ENCODE assay signal across 26 cellular contexts in the genomic region with DNA sequence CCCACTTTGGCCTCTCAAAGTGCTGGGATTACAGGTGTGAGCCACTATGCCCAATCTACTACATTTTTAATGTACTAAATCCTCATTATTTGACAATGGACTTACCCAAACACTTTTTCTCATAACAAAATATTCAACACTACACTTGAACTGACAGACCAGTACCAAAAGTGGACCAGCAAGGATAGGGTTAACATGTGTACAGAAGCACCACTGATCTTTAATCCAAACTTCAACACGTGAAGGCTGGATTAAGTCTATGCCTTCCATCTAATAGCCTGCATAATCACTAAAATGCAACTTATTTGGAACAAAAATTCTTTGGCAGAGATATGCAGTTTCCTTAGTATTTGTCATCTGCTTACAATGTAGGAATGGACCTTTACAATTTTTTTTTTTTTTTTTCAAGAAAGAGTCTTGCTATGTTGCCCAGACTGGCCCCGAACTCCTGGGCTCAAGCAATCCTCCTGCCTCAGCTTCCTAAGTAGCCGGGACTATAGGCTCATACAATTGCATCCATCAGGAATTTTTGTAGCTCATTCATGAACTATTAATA.
DNase-seq lines count a peak whose midpoint lies in the region; ATAC-seq and TF ChIP-seq lines count a peak whose summit lies in the region.
"Had no signal": no experiment of that assay in that cellular context is flagged by ENCODE, and none has a peak within 500 bp of the region (broad histone marks: within the 10 kb centered on the region; RNA-seq: fewer than 3 reads in every experiment).

No MANE protein-coding gene starts in this region.

- no peak for TF ChIP-seq CTCF in fibroblast of mammary gland (conservative IDR thresholded peaks at IDR 0.05; ENCODE audit: control insufficient read depth, insufficient read depth, low read depth, low read length)

- intact Hi-C loops in left colon (cut with DNase I, micrococcal nuclease), result no loop called here

- H3K4me3 Mint-ChIP-seq in stimulated activated effector memory CD8-positive, alpha-beta T cell treated with anti-CD3 and anti-CD28 coated beads, Interleukin-12 subunit alpha, Interleukin-12 subunit beta, amount 100 ng/mL, for 72 hours, result no peak overlapping the region
- H3K4me3 Mint-ChIP-seq: activated CD4-positive, alpha-beta T cell treated with anti-CD3 and anti-CD28 coated beads, Interleukin-2, amount 10 ng/mL, durations not matched to agents 24 days and 14 days; activated CD8-positive, alpha-beta memory T cell treated with anti-CD3 and anti-CD28 coated beads, Interleukin-2, amount 10 ng/mL, durations not matched to agents 7 days and 5 days; activated naive CD4-positive, alpha-beta T cell treated with anti-CD3 and anti-CD28 coated beads for 36 hours; dendritic cell treated with granulocyte-macrophage colony-stimulating factor and Interleukin-4, amounts not matched to agents 40 ng/mL and 50 ng/mL, for 4 days; naive thymus-derived CD8-positive, alpha-beta T cell had no signal

- H3K27ac Mint-ChIP-seq in stimulated activated effector memory CD8-positive, alpha-beta T cell treated with anti-CD3 and anti-CD28 coated beads, Interleukin-12 subunit alpha, Interleukin-12 subunit beta, amount 100 ng/mL, for 72 hours, result no peak overlapping the region
- H3K27ac Mint-ChIP-seq: activated CD4-positive, alpha-beta T cell treated with anti-CD3 and anti-CD28 coated beads, Interleukin-2, amount 10 ng/mL, durations not matched to agents 24 days and 14 days; activated CD8-positive, alpha-beta memory T cell treated with anti-CD3 and anti-CD28 coated beads, Interleukin-2, amount 10 ng/mL, durations not matched to agents 7 days and 5 days; activated naive CD4-positive, alpha-beta T cell treated with anti-CD3 and anti-CD28 coated beads for 36 hours; dendritic cell treated with granulocyte-macrophage colony-stimulating factor and Interleukin-4, amounts not matched to agents 40 ng/mL and 50 ng/mL, for 4 days had no signal

- DNase-seq in ELR (ENCODE audit: low read depth) (peak; percentile 15), amniotic epithelial cell (ENCODE audit: low read depth) (peak; percentile 24), fibroblast of mammary gland (ENCODE audit: low read depth) (peak; percentile 37), stromal cell of bone marrow (ENCODE audit: low read depth) (peak; percentile 26), HUDEP-2 (lab: John Stamatoyannopoulos, UW; ENCODE audit: unreplicated experiment in 76 of 76) (no peak), left colon (no peak), NCI-H510A (lab: John Stamatoyannopoulos, UW) (no peak)
- no peak for DNase-seq in stimulated activated effector memory CD8-positive, alpha-beta T cell treated with anti-CD3 and anti-CD28 coated beads, Interleukin-12 subunit alpha, Interleukin-12 subunit beta, amount 100 ng/mL, for 72 hours (ENCODE audit: low spot score in 2 of 2)
- DNase-seq: ACHN; activated CD4-positive, alpha-beta T cell treated with anti-CD3 and anti-CD28 coated beads, Interleukin-2, amount 10 ng/mL, durations not matched to agents 24 days and 14 days; activated CD8-positive, alpha-beta memory T cell treated with anti-CD3 and anti-CD28 coated beads, Interleukin-2, amount 10 ng/mL, durations not matched to agents 7 days and 5 days; activated naive CD4-positive, alpha-beta T cell treated with anti-CD3 and anti-CD28 coated beads for 36 hours; amniotic stem cell; DMS79 treated with DMSO at 0.1 percent for 48 hours; naive thymus-derived CD8-positive, alpha-beta T cell; NCI-H1694 treated with DMSO at 0.1 percent for 48 hours; NCI-H524; nucleus accumbens; PC-9; psoas muscle; Right ventricle myocardium superior; stomach; upper lobe of right lung had no signal

- peaks cover 6% of the 10 kb centered on the region for H3K36me3 Mint-ChIP-seq in stimulated activated effector memory CD8-positive, alpha-beta T cell treated with anti-CD3 and anti-CD28 coated beads, Interleukin-12 subunit alpha, Interleukin-12 subunit beta, amount 100 ng/mL, for 72 hours

- H3K4me3 ChIP-seq in fibroblast of mammary gland (ENCODE audit: control insufficient read depth, low read depth, low read length), result no peak overlapping the region
- H3K4me3 ChIP-seq: BLaER1 treated with 17β-estradiol and CSF1 and Interleukin-3, amounts not matched to agents 10 nM and 100 nM; GM12878; PC-9; psoas muscle; stomach; upper lobe of right lung had no signal

- no peaks in the 10 kb centered on the region for H3K4me1 Mint-ChIP-seq in stimulated activated effector memory CD8-positive, alpha-beta T cell treated with anti-CD3 and anti-CD28 coated beads, Interleukin-12 subunit alpha, Interleukin-12 subunit beta, amount 100 ng/mL, for 72 hours
- H3K4me1 Mint-ChIP-seq: activated CD4-positive, alpha-beta T cell treated with anti-CD3 and anti-CD28 coated beads, Interleukin-2, amount 10 ng/mL, durations not matched to agents 24 days and 14 days had no signal

- H3K9me3 Mint-ChIP-seq in stimulated activated effector memory CD8-positive, alpha-beta T cell treated with anti-CD3 and anti-CD28 coated beads, Interleukin-12 subunit alpha, Interleukin-12 subunit beta, amount 100 ng/mL, for 72 hours, result no peaks in the 10 kb centered on the region
- H3K9me3 Mint-ChIP-seq: activated CD4-positive, alpha-beta T cell treated with anti-CD3 and anti-CD28 coated beads, Interleukin-2, amount 10 ng/mL, durations not matched to agents 24 days and 14 days; activated naive CD4-positive, alpha-beta T cell treated with anti-CD3 and anti-CD28 coated beads for 36 hours; dendritic cell treated with granulocyte-macrophage colony-stimulating factor and Interleukin-4, amounts not matched to agents 40 ng/mL and 50 ng/mL, for 4 days; naive thymus-derived CD8-positive, alpha-beta T cell had no signal

- ATAC-seq in left colon, result no peak
- ATAC-seq in stimulated activated effector memory CD8-positive, alpha-beta T cell treated with anti-CD3 and anti-CD28 coated beads, Interleukin-12 subunit alpha, Interleukin-12 subunit beta, amount 100 ng/mL, for 72 hours, result no peak
- ATAC-seq: activated CD8-positive, alpha-beta memory T cell treated with anti-CD3 and anti-CD28 coated beads, Interleukin-2, amount 10 ng/mL, durations not matched to agents 7 days and 5 days; GM12878; naive thymus-derived CD8-positive, alpha-beta T cell; upper lobe of right lung had no signal

Comparison
In these comparisons a context has a peak if more than half of its experiments do, and no peak if none do; other contexts are left out.
1. DNase-seq: peak in ELR (single experiment), amniotic epithelial cell (single experiment), fibroblast of mammary gland (single experiment) and stromal cell of bone marrow (single experiment); none in HUDEP-2 (0 of 76), left colon (0 of 2), stimulated activated effector memory CD8-positive, alpha-beta T cell treated with anti-CD3 and anti-CD28 coated beads, Interleukin-12 subunit alpha, Interleukin-12 subunit beta, amount 100 ng/mL, for 72 hours (0 of 2) and NCI-H510A (single experiment).